ENCODE assay signal across 21 cellular contexts in genomic region chr15:71809346-71809745, GRCh38. TPM values are rescaled to one million over a fixed set of nuclear protein-coding genes. Genes with fewer than 3 reads are reported as not detected.
DNase-seq lines count a peak whose midpoint lies in the region; ATAC-seq and TF ChIP-seq lines count a peak whose summit lies in the region.
"Had no signal": no experiment of that assay in that cellular context is flagged by ENCODE, and none has a peak within 500 bp of the region (broad histone marks: within the 10 kb centered on the region; RNA-seq: fewer than 3 reads in every experiment).

No MANE protein-coding gene starts in this region.

- DNase-seq in NCI-H82 (lab: John Stamatoyannopoulos, UW) (peak; percentile 18), NCI-H82 treated with DMSO at 0.1 percent for 48 hours (lab: John Stamatoyannopoulos, UW; ENCODE audit: unreplicated experiment) (no peak), SJCRH30 (peak in 1 of 2 experiments; percentile 47), islet precursor cell (peak; percentile 52), osteoblast (ENCODE audit: insufficient read length, low spot score, missing footprints) (peak; percentile 56), anterior cingulate cortex (lab: John Stamatoyannopoulos, UW) (no peak)
- DNase-seq: Calu3; CD8-positive, alpha-beta T cell; DND-41; EL; GM23248; H9 had no signal

- H3K4me3 ChIP-seq in SJCRH30 (no peak overlapping the region), osteoblast (ENCODE audit: insufficient read depth, low read length) (no peak overlapping the region)
- H3K4me3 ChIP-seq: A549; BLaER1 treated with 17β-estradiol and CSF1 and Interleukin-3, amounts not matched to agents 10 nM and 100 nM; GM12878; GM23248 had no signal

- peaks cover 61% of the 10 kb centered on the region for H3K4me1 ChIP-seq in SJCRH30
- H3K4me1 ChIP-seq in osteoblast (ENCODE audit: insufficient read depth, low read length): peaks cover 14% of the 10 kb centered on the region

- peak overlapping the region; percentile 74 for H3K27ac ChIP-seq in SJCRH30
- no peak overlapping the region for H3K27ac ChIP-seq in osteoblast (ENCODE audit: low read depth, low read length)
- H3K27ac ChIP-seq: 22Rv1; BLaER1 treated with 17β-estradiol and CSF1 and Interleukin-3, amounts not matched to agents 10 nM and 100 nM; GM23248; HL-60 had no signal

- H3K79me2 ChIP-seq in osteoblast (ENCODE audit: insufficient read depth, low read length): no peaks in the 10 kb centered on the region

- TF ChIP-seq CTCF in osteoblast (IDR thresholded peaks at IDR 0.05; ENCODE audit: extremely low read depth, low read depth, low read length): no peak

- no peak overlapping the region for H2AFZ ChIP-seq in osteoblast (ENCODE audit: low read length)
- H2AFZ ChIP-seq: GM23248 had no signal

- H3K36me3 ChIP-seq in SJCRH30 (peaks cover 5% of the 10 kb centered on the region), osteoblast (ENCODE audit: insufficient read depth, low read length) (no peaks in the 10 kb centered on the region)
- H3K36me3 ChIP-seq: BLaER1 treated with 17β-estradiol and CSF1 and Interleukin-3, amounts not matched to agents 10 nM and 100 nM had no signal

- no peaks in the 10 kb centered on the region for H4K20me1 ChIP-seq in osteoblast (ENCODE audit: insufficient read depth, low read length)
- H4K20me1 ChIP-seq: BLaER1 treated with 17β-estradiol and CSF1 and Interleukin-3, amounts not matched to agents 10 nM and 100 nM had no signal

- no peak overlapping the region for H3K4me2 ChIP-seq in osteoblast (ENCODE audit: insufficient read depth, low read length)
- H3K4me2 ChIP-seq: A549; BLaER1 treated with 17β-estradiol and CSF1 and Interleukin-3, amounts not matched to agents 10 nM and 100 nM had no signal

- H3K27me3 ChIP-seq in SJCRH30: no peaks in the 10 kb centered on the region
- peaks cover 6% of the 10 kb centered on the region for H3K27me3 ChIP-seq in osteoblast (ENCODE audit: insufficient read depth, low read length)
- H3K27me3 ChIP-seq: BLaER1 treated with 17β-estradiol and CSF1 and Interleukin-3, amounts not matched to agents 10 nM and 100 nM had no signal

- ATAC-seq in HG03196 (IDR thresholded peaks at IDR 0.05; ENCODE audit: unreplicated experiment) (no peak), HG02610 (IDR thresholded peaks at IDR 0.05; ENCODE audit: unreplicated experiment) (no peak)
- ATAC-seq: A549; CD8-positive, alpha-beta T cell; GM12878 had no signal

- H3K9me3 ChIP-seq in SJCRH30 (replicated peaks) (no peaks in the 10 kb centered on the region), osteoblast (ENCODE audit: low read depth, low read length) (no peaks in the 10 kb centered on the region)
- H3K9me3 ChIP-seq: A549; BLaER1 treated with 17β-estradiol and CSF1 and Interleukin-3, amounts not matched to agents 10 nM and 100 nM had no signal

RNA-seq across cellular contexts. Expression of gene NR2E3, which starts 1.0 kb away (rescaled TPM):
- total RNA-seq in SJCRH30 (2014; rRNA removed; shearing (Covaris generic)): 4.5 and 8.8 TPM in 2 replicates
- total RNA-seq in osteoblast: under 0.01 TPM in 2 replicates
- total RNA-seq: CD8-positive, alpha-beta T cell; G401; GM12878; GM23248; HT1080 had no signal

Comparison
In these comparisons a context has a peak if more than half of its experiments do, and no peak if none do; other contexts are left out.
1. DNase-seq: peak in NCI-H82 (single experiment), islet precursor cell (single experiment) and osteoblast (single experiment); none in NCI-H82 treated with DMSO at 0.1 percent for 48 hours (single experiment) and anterior cingulate cortex (0 of 58).